In genomic region chr10:49616421-49617230, GRCh38 we compare ENCODE assay signal across 1 cellular context.
TF ChIP-seq lines count a peak whose summit lies in the region.

No MANE protein-coding gene starts in this region.

TF ChIP-seq in HepG2, 621 proteins besides CTCF, POLR2A, EP300 and RAD21:
- no peak for TF ChIP-seq KLF16 (CRISPR knock-in tag; IDR thresholded peaks at IDR 0.05)
- no peak for TF ChIP-seq ZNF414 (CRISPR knock-in tag; IDR thresholded peaks at IDR 0.05)
- TF ChIP-seq NFIB (CRISPR knock-in tag; IDR thresholded peaks at IDR 0.05; ENCODE audit: borderline replicate concordance), result no peak
- TF ChIP-seq CENPT (CRISPR knock-in tag; IDR thresholded peaks at IDR 0.05; ENCODE audit: low read depth), result no peak
- TF ChIP-seq ZNF639 (CRISPR knock-in tag; conservative IDR thresholded peaks at IDR 0.05), result no peak
- TF ChIP-seq PHF20 (CRISPR knock-in tag; IDR thresholded peaks at IDR 0.05), result no peak
- no peak for TF ChIP-seq SP5 (CRISPR knock-in tag; IDR thresholded peaks at IDR 0.05; ENCODE audit: borderline replicate concordance, low read depth)
- no peak for TF ChIP-seq PHB2 (IDR thresholded peaks at IDR 0.05; ENCODE audit: partially characterized antibody)
- TF ChIP-seq MAFK (conservative IDR thresholded peaks at IDR 0.05 in 1 of 2, IDR thresholded peaks at IDR 0.05 in 1 of 2; ENCODE audit: low read length in 2 of 2), result no peak
- TF ChIP-seq HES4 (CRISPR knock-in tag; IDR thresholded peaks at IDR 0.05; ENCODE audit: borderline replicate concordance), result no peak
